In the genomic region with DNA sequence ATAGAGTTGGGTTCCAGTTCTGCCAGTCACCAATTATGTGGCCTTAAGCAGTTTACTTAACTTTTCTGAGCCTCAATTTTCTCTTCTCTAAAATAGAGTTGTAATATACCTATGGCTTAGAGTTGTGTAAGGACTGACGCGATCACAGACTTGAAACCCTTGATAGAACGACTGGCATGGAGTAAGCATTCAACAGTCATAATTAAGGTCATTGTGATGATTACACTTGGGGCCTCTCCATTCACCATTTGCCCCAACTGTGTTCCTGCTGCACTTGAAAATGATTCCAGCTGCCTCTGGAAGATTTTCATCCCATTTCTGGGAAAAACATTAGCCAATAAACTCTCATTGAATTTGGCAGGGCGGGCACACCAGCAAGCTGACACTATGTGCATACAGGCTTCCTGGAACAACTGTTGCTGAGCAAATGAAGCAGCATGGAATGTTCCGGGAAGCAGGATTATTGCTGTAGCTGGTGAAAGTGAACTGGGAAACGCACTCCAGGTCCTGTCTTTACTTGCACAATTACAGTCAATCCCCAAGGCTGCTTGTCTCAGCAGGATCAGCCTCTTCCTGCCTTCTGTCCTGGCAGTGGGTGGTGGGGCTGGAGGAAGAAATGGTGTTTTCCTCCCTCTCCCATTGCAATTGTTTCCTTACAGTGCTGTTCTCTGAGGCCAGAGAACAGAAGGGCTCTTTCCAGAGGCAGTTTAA, we compare ENCODE assay signal across 8 cellular contexts. TPM values are rescaled to one million over a fixed set of nuclear protein-coding genes. Genes with fewer than 3 reads are reported as not detected.
DNase-seq lines count a peak whose midpoint lies in the region; ATAC-seq and TF ChIP-seq lines count a peak whose summit lies in the region.

No MANE protein-coding gene starts in this region.

- peaks cover 0 to 33% of the 10 kb centered on the region in 2 donors for H3K4me1 ChIP-seq in right atrium auricular region
- H3K4me1 ChIP-seq in skeletal muscle tissue (ENCODE audit: control insufficient read depth in 3 of 3, insufficient read depth in 3 of 3, low read length in 3 of 3) = peaks cover 12 to 36% (median 36%) of the 10 kb centered on the region in 3 donors
- peaks cover 0 to 35% of the 10 kb centered on the region in 2 donors for H3K4me1 ChIP-seq in adrenal gland (replicated peaks in 1 of 2)

- H3K27me3 ChIP-seq in right atrium auricular region (no peaks in the 10 kb centered on the region), skeletal muscle tissue (ENCODE audit: control insufficient read depth in 3 of 3, insufficient read depth in 3 of 3, low read length in 3 of 3) (no peaks in the 10 kb centered on the region), adrenal gland (no peaks in the 10 kb centered on the region)

- H3K4me3 ChIP-seq in right atrium auricular region (no peak overlapping the region), skeletal muscle tissue (ENCODE audit: low read length in 3 of 3) (no peak overlapping the region), adrenal gland (no peak overlapping the region)

- intact Hi-C loops in adrenal gland (cut with DNase I) = no loop called here

- peaks cover 8% of the 10 kb centered on the region; the same call in 1 of the 2 replicates for H3K27me3 Mint-ChIP-seq in HFFc6 (ENCODE audit: insufficient read depth)
- no peaks in the 10 kb centered on the region for H3K27me3 Mint-ChIP-seq in activated T-helper 17 cell treated with anti-CD3 and anti-CD28 coated beads, Interleukin-2, amount 50 U/mL, for 72 hours

- H3K36me3 ChIP-seq in right atrium auricular region = no peaks in the 10 kb centered on the region
- H3K36me3 ChIP-seq in skeletal muscle tissue (ENCODE audit: control insufficient read depth in 3 of 3, insufficient read depth in 3 of 3, low read length in 3 of 3) = no peaks in the 10 kb centered on the region
- H3K36me3 ChIP-seq in adrenal gland (replicated peaks in 1 of 2) = no peaks in the 10 kb centered on the region

- WGBS in adrenal gland, 4 donors = 71 to 80% (median 75%) methylated on average over 6 of the region's 6 CpGs

- no peaks in the 10 kb centered on the region for H3K9me3 ChIP-seq in right atrium auricular region
- H3K9me3 ChIP-seq in skeletal muscle tissue (ENCODE audit: control insufficient read depth in 3 of 3, low read length in 3 of 3) = no peaks in the 10 kb centered on the region
- no peaks in the 10 kb centered on the region for H3K9me3 ChIP-seq in adrenal gland (replicated peaks in 1 of 3)

- H3K4me1 Mint-ChIP-seq in HFFc6 (ENCODE audit: low read depth) = peaks cover 100% of the 10 kb centered on the region
- peaks cover 75% of the 10 kb centered on the region for H3K4me1 Mint-ChIP-seq in activated T-helper 17 cell treated with anti-CD3 and anti-CD28 coated beads, Interleukin-2, amount 50 U/mL, for 72 hours

- peaks cover 90% of the 10 kb centered on the region for H3K36me3 Mint-ChIP-seq in HFFc6 (ENCODE audit: low read depth)
- peaks cover 100% of the 10 kb centered on the region for H3K36me3 Mint-ChIP-seq in activated T-helper 17 cell treated with anti-CD3 and anti-CD28 coated beads, Interleukin-2, amount 50 U/mL, for 72 hours (ENCODE audit: low read depth)

- H3K9me3 Mint-ChIP-seq in HFFc6 = no peaks in the 10 kb centered on the region
- H3K9me3 Mint-ChIP-seq in activated T-helper 17 cell treated with anti-CD3 and anti-CD28 coated beads, Interleukin-2, amount 50 U/mL, for 72 hours = no peaks in the 10 kb centered on the region

- TF ChIP-seq POLR2A in adrenal gland (IDR thresholded peaks at IDR 0.05) = no peak

- no peak for TF ChIP-seq CTCF in HFFc6 (IDR thresholded peaks at IDR 0.05)
- TF ChIP-seq CTCF in right atrium auricular region (IDR thresholded peaks at IDR 0.05) = no peak
- no peak for TF ChIP-seq CTCF in adrenal gland (IDR thresholded peaks at IDR 0.05)

- H3K4me3 Mint-ChIP-seq in HFFc6 = peak overlapping the region; percentile 45
- H3K4me3 Mint-ChIP-seq in activated T-helper 17 cell treated with anti-CD3 and anti-CD28 coated beads, Interleukin-2, amount 50 U/mL, for 72 hours = peak overlapping the region; percentile 93

- ATAC-seq in activated T-helper 17 cell treated with anti-CD3 and anti-CD28 coated beads, Interleukin-2, amount 50 U/mL, for 72 hours (replicated peaks) = no peak
- ATAC-seq in GM21529 (IDR thresholded peaks at IDR 0.05; ENCODE audit: unreplicated experiment) = no peak
- ATAC-seq in GM19035 (IDR thresholded peaks at IDR 0.05; ENCODE audit: unreplicated experiment) = no peak

- DNase-seq in HFFc6 = no peak
- peak; percentile 72 for DNase-seq in right atrium auricular region (ENCODE audit: low spot score)
- no peak for DNase-seq in adrenal gland
- no peak for DNase-seq in NCI-H146 treated with DMSO at 0.1 percent for 48 hours (lab: John Stamatoyannopoulos, UW; ENCODE audit: unreplicated experiment)

- H3K9ac ChIP-seq in skeletal muscle tissue (ENCODE audit: low read depth in 1 of 3, low read length in 3 of 3) = no peak overlapping the region

- peak overlapping the region; percentile 44 to 61 for H3K27ac ChIP-seq in right atrium auricular region
- H3K27ac ChIP-seq in skeletal muscle tissue (ENCODE audit: low read depth, low read length) = peak overlapping the region; percentile 61
- H3K27ac ChIP-seq in adrenal gland = peak overlapping the region in 2 of 5 donors; percentile 31 to 50

- H3K27ac Mint-ChIP-seq in HFFc6 = peak overlapping the region; percentile 99
- peak overlapping the region; percentile 99 for H3K27ac Mint-ChIP-seq in activated T-helper 17 cell treated with anti-CD3 and anti-CD28 coated beads, Interleukin-2, amount 50 U/mL, for 72 hours

RNA-seq across cellular contexts. Expression of gene CD44, which starts 19.6 kb away (rescaled TPM):
- 1,000 to 10,000 TPM; 1,912 to 2,221 (median 2,175) TPM for total RNA-seq in HFFc6 (2021; fragmentation: NEBNext Ultra II Directional; extraction: Animal tissue kit (Norgen Biotek cat#: 25700))
- 100 to 1,000 TPM; 408 to 664 TPM for total RNA-seq in activated T-helper 17 cell treated with anti-CD3 and anti-CD28 coated beads, Interleukin-2, amount 50 U/mL, for 72 hours
- total RNA-seq in right atrium auricular region (10 to 100 TPM; 26.8 to 37.3 TPM), skeletal muscle tissue (133 TPM), adrenal gland (100 to 1,000 TPM in 2 of 8 donors, 10 to 100 TPM in 6; 65.3 to 110 (median 83.2) TPM)
- 10 to 100 TPM; 20.2 to 81.2 (median 32.5) TPM for polyA plus RNA-seq in adrenal gland
